11 cellular contexts compared by ENCODE assay signal in the genomic region with DNA sequence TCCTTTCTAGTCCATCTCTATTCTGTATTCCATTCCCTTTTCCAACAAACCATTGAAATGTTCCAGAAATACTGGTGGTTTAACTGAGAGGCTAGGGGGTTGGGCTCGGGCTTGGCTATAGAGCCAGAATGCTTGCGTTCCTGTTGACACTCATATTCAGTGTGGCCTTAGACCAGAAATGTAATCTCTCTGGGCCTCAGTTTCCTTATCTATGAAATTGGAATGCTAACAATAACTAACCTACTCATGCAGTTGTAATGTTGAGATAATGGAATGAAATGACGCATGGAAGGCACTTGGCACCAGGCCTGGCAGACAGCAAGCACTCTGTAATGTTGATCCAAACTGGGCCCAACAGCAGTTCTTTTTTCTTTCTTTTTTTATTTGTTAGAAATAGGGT. TPM values are rescaled to one million over a fixed set of nuclear protein-coding genes. Genes with fewer than 3 reads are reported as not detected.
A peak's percentile ranks its signal among the peaks of the same experiment; 100 is the strongest.
DNase-seq lines count a peak whose midpoint lies in the region; ATAC-seq and TF ChIP-seq lines count a peak whose summit lies in the region.
"Had no signal": no experiment of that assay in that cellular context is flagged by ENCODE, and none has a peak within 500 bp of the region (broad histone marks: within the 10 kb centered on the region; RNA-seq: fewer than 3 reads in every experiment).

No MANE protein-coding gene starts in this region.

- DNase-seq in ACHN: peak; percentile 80
- DNase-seq in central memory CD8-positive, alpha-beta T cell (ENCODE audit: low spot score in 2 of 2): no peak
- DNase-seq in lung (ENCODE audit: low spot score): peak; percentile 50
- no peak for DNase-seq in sciatic nerve (ENCODE audit: low spot score)
- no peak for DNase-seq in HAP-1 (ENCODE audit: low spot score in 2 of 2)
- DNase-seq in activated CD4-positive, alpha-beta T cell treated with anti-CD3 and anti-CD28 coated beads, Interleukin-2, amount 50 U/mL, for 1 hour: no peak
- DNase-seq in NOMO-1 (lab: John Stamatoyannopoulos, UW; ENCODE audit: unreplicated experiment in 2 of 2): no peak
- DNase-seq: activated T-cell treated with anti-CD3 and anti-CD28 coated beads, Interleukin-2, amount 50 U/mL, for 48 hours; COR-L47; OCI-M1 had no signal

- TF ChIP-seq CTCF in lung (IDR thresholded peaks at IDR 0.05; ENCODE audit: control extremely low read depth, extremely low read depth): no peak

- H3K36me3 ChIP-seq in lung (ENCODE audit: control insufficient read depth in 2 of 2, insufficient read depth in 2 of 2, low read length in 2 of 2) (peaks cover 0 to 48% of the 10 kb centered on the region in 2 donors), HAP-1 (replicated peaks) (peaks cover 10% of the 10 kb centered on the region; the same call in 1 of the 2 replicates)

- no peaks in the 10 kb centered on the region for H3K9me3 Mint-ChIP-seq in central memory CD8-positive, alpha-beta T cell

- ATAC-seq in central memory CD8-positive, alpha-beta T cell (replicated peaks; ENCODE audit: extremely low read depth, poor library complexity, severe bottlenecking): no peak
- no peak for ATAC-seq in lung (ENCODE audit: insufficient read depth, low FRiP score)
- no peak for ATAC-seq in sciatic nerve

- H3K9me3 ChIP-seq in lung (ENCODE audit: control insufficient read depth in 2 of 2, insufficient read depth in 1 of 2, low read length in 1 of 2) (no peaks in the 10 kb centered on the region), HAP-1 (no peaks in the 10 kb centered on the region)

- H3K36me3 Mint-ChIP-seq in central memory CD8-positive, alpha-beta T cell (ENCODE audit: insufficient read depth): peaks cover 44% of the 10 kb centered on the region

- TF ChIP-seq EP300 in Ishikawa (IDR thresholded peaks at IDR 0.05; ENCODE audit: borderline replicate concordance): no peak

- H3K27me3 ChIP-seq in lung (ENCODE audit: control insufficient read depth, insufficient read depth) (no peaks in the 10 kb centered on the region), HAP-1 (ENCODE audit: low read depth) (no peaks in the 10 kb centered on the region)

- H3K27me3 Mint-ChIP-seq in central memory CD8-positive, alpha-beta T cell: no peaks in the 10 kb centered on the region

- intact Hi-C loops in sciatic nerve (cut with DNase I): no loop called here

- peak overlapping the region; percentile 3 for H3K27ac Mint-ChIP-seq in central memory CD8-positive, alpha-beta T cell (ENCODE audit: low read depth)

- H3K4me3 ChIP-seq in lung (no peak overlapping the region), HAP-1 (no peak overlapping the region)

- H3K4me3 Mint-ChIP-seq in central memory CD8-positive, alpha-beta T cell: no peak overlapping the region

- H3K27ac ChIP-seq in lung (ENCODE audit: low read depth in 1 of 2, low read length in 1 of 2): peak overlapping the region in 1 of 2 donors; percentile 78

- in situ Hi-C loops in ACHN (cut with HindIII; ENCODE audit: low pct_ligation_motif_present, low pct_unique_long_range_greater_than_20kb, low sequenced_read_pairs) (no loop called here), HAP-1 (cut with MboI; ENCODE audit: low sequenced_read_pairs) (no loop called here)

- H3K4me1 ChIP-seq in lung (ENCODE audit: control insufficient read depth in 2 of 2, insufficient read depth in 2 of 2, low read length in 2 of 2) (peaks cover 11 to 43% of the 10 kb centered on the region in 2 donors), HAP-1 (no peaks in the 10 kb centered on the region)

- WGBS in lung, 2 donors: 70 to 79% methylated on average over 3 of the region's 3 CpGs

- peaks cover 69% of the 10 kb centered on the region for H3K4me1 Mint-ChIP-seq in central memory CD8-positive, alpha-beta T cell

- no peak for TF ChIP-seq RAD21 in Ishikawa (IDR thresholded peaks at IDR 0.05; ENCODE audit: low read depth)

TF ChIP-seq in Ishikawa, 13 proteins besides CTCF, POLR2A, EP300 and RAD21:
- TF ChIP-seq TCF12 (IDR thresholded peaks at IDR 0.05; ENCODE audit: low read depth) (no peak), NFIC (IDR thresholded peaks at IDR 0.05) (peak; percentile 42; the same call in 1 of the 2 replicates), ZBTB7A (IDR thresholded peaks at IDR 0.05; ENCODE audit: low read depth) (no peak)
TF ChIP-seq in Ishikawa: peak in this region for 1.

RNA-seq across cellular contexts. Expression of a gene that starts 26.8 kb away (rescaled TPM):
- total RNA-seq in lung (10 to 100 TPM; 24.4 to 53.5 TPM), sciatic nerve (55.0 TPM)
- 10 to 100 TPM; 12.4 to 16.3 TPM for polyA plus RNA-seq in lung

Comparison
In these comparisons a context has a peak if more than half of its experiments do, and no peak if none do; other contexts are left out.
1. DNase-seq: peak in ACHN (single experiment) and lung (single experiment); none in central memory CD8-positive, alpha-beta T cell (0 of 2), sciatic nerve (single experiment), HAP-1 (0 of 2), activated CD4-positive, alpha-beta T cell treated with anti-CD3 and anti-CD28 coated beads, Interleukin-2, amount 50 U/mL, for 1 hour (single experiment) and NOMO-1 (0 of 2).